20 cellular contexts compared by ENCODE assay signal in genomic region chr3:122689587-122689986, GRCh38. TPM values are rescaled to one million over a fixed set of nuclear protein-coding genes. Genes with fewer than 3 reads are reported as not detected.
DNase-seq lines count a peak whose midpoint lies in the region; ATAC-seq lines count a peak whose summit lies in the region.
"Had no signal": no experiment of that assay in that cellular context is flagged by ENCODE, and none has a peak within 500 bp of the region (broad histone marks: within the 10 kb centered on the region; RNA-seq: fewer than 3 reads in every experiment).

No MANE protein-coding gene starts in this region.

- H3K9me3 ChIP-seq in CD4-positive, alpha-beta memory T cell (ENCODE audit: control insufficient read depth in 1 of 2, low read length in 2 of 2), result no peaks in the 10 kb centered on the region
- H3K9me3 ChIP-seq: BLaER1 treated with 17β-estradiol and CSF1 and Interleukin-3, amounts not matched to agents 10 nM and 100 nM had no signal

- peak overlapping the region in 4 of 7 donors; percentile 38 to 90 (median 51) for H3K27ac Mint-ChIP-seq in CD4-positive, alpha-beta memory T cell
- H3K27ac Mint-ChIP-seq in activated naive CD8-positive, alpha-beta T cell treated with anti-CD3 and anti-CD28 coated beads, Interleukin-2, amount 10 ng/mL, durations not matched to agents 7 days and 5 days, result peak overlapping the region; percentile 35
- H3K27ac Mint-ChIP-seq: effector memory CD8-positive, alpha-beta T cell had no signal

- no peaks in the 10 kb centered on the region for H3K27me3 ChIP-seq in CD4-positive, alpha-beta memory T cell (ENCODE audit: insufficient read depth, low read length)
- H3K27me3 ChIP-seq: BLaER1 treated with 17β-estradiol and CSF1 and Interleukin-3, amounts not matched to agents 10 nM and 100 nM had no signal

- peaks cover 58 to 62% of the 10 kb centered on the region in 2 donors for H3K36me3 Mint-ChIP-seq in CD4-positive, alpha-beta memory T cell
- peaks cover 47% of the 10 kb centered on the region for H3K36me3 Mint-ChIP-seq in activated naive CD8-positive, alpha-beta T cell treated with anti-CD3 and anti-CD28 coated beads, Interleukin-2, amount 10 ng/mL, durations not matched to agents 7 days and 5 days

- POLR2A ChIA-PET in CD4-positive, alpha-beta memory T cell (lab: Charles Lee; ENCODE audit: partially characterized antibody), result interaction anchor here (0.6 kb wide), 1 partner anchor 1314 kb away, joined by 3 read pairs; no protein-coding TSS in a partner anchor
- POLR2A ChIA-PET in activated naive CD8-positive, alpha-beta T cell treated with anti-CD3 and anti-CD28 coated beads, Interleukin-2, amount 10 ng/mL, durations not matched to agents 7 days and 5 days (lab: Charles Lee), result no interaction called here

- CTCF ChIA-PET in CD4-positive, alpha-beta memory T cell (lab: Charles Lee; ENCODE audit: partially characterized antibody), result interaction anchor here (2.6 kb wide), 1 partner anchor 131 kb away, joined by 11 read pairs; no protein-coding TSS in a partner anchor

- intact Hi-C loops in CD4-positive, alpha-beta memory T cell (cut with micrococcal nuclease), result no loop called here

- H3K36me3 ChIP-seq in CD4-positive, alpha-beta memory T cell (ENCODE audit: insufficient read depth, low read length), result peaks cover 34% of the 10 kb centered on the region

- no peak overlapping the region for H3K27ac ChIP-seq in CD4-positive, alpha-beta memory T cell (ENCODE audit: low read depth, low read length)
- H3K27ac ChIP-seq: HL-60 had no signal

- H3K4me1 Mint-ChIP-seq in CD4-positive, alpha-beta memory T cell, result peaks cover 7 to 20% (median 17%) of the 10 kb centered on the region in 4 donors
- H3K4me1 Mint-ChIP-seq in activated naive CD8-positive, alpha-beta T cell treated with anti-CD3 and anti-CD28 coated beads, Interleukin-2, amount 10 ng/mL, durations not matched to agents 7 days and 5 days, result peaks cover 27% of the 10 kb centered on the region

- H3K4me1 ChIP-seq in CD4-positive, alpha-beta memory T cell (ENCODE audit: insufficient read depth, low read length), result peaks cover 9% of the 10 kb centered on the region

- DNase-seq in CD4-positive, alpha-beta memory T cell, result no peak
- DNase-seq in M059J (ENCODE audit: low read depth) (peak; percentile 87), iris pigment epithelial cell (ENCODE audit: low read depth) (peak; percentile 63), NCI-H524 (lab: John Stamatoyannopoulos, UW) (no peak), NOMO-1 (lab: John Stamatoyannopoulos, UW; ENCODE audit: unreplicated experiment in 2 of 2) (no peak), HT-29 (ENCODE audit: low spot score) (no peak)
- DNase-seq in activated naive CD8-positive, alpha-beta T cell treated with anti-CD3 and anti-CD28 coated beads, Interleukin-2, amount 10 ng/mL, durations not matched to agents 7 days and 5 days, result no peak
- DNase-seq in effector CD8-positive, alpha-beta T cell (lab: John Stamatoyannopoulos, UW), result no peak
- DNase-seq: activated CD8-positive, alpha-beta memory T cell treated with anti-CD3 and anti-CD28 coated beads, Interleukin-2, amount 50 U/mL, for 4 hours; effector memory CD8-positive, alpha-beta T cell; GOT3; NCI-H1105 treated with DMSO at 0.1 percent for 48 hours; NCI-H510A treated with DMSO at 0.1 percent for 48 hours; right cardiac atrium; SHP77; stimulated activated naive CD4-positive, alpha-beta T cell treated with Interleukin-2 at 50 U/mL for 16 hours had no signal

- ATAC-seq in activated naive CD8-positive, alpha-beta T cell treated with anti-CD3 and anti-CD28 coated beads, Interleukin-2, amount 10 ng/mL, durations not matched to agents 7 days and 5 days (ENCODE audit: low read depth), result no peak
- ATAC-seq: left lobe of liver, right cardiac atrium had no signal

- H3K4me3 ChIP-seq in CD4-positive, alpha-beta memory T cell (ENCODE audit: low read length in 2 of 2), result no peak overlapping the region
- H3K4me3 ChIP-seq: BLaER1 treated with 17β-estradiol and CSF1 and Interleukin-3, amounts not matched to agents 10 nM and 100 nM had no signal

- H3K4me3 Mint-ChIP-seq in CD4-positive, alpha-beta memory T cell, result no peak overlapping the region
- H3K4me3 Mint-ChIP-seq in activated naive CD8-positive, alpha-beta T cell treated with anti-CD3 and anti-CD28 coated beads, Interleukin-2, amount 10 ng/mL, durations not matched to agents 7 days and 5 days, result no peak overlapping the region
- H3K4me3 Mint-ChIP-seq: effector memory CD8-positive, alpha-beta T cell had no signal

- no peaks in the 10 kb centered on the region for H3K9me3 Mint-ChIP-seq in CD4-positive, alpha-beta memory T cell
- no peaks in the 10 kb centered on the region for H3K9me3 Mint-ChIP-seq in activated naive CD8-positive, alpha-beta T cell treated with anti-CD3 and anti-CD28 coated beads, Interleukin-2, amount 10 ng/mL, durations not matched to agents 7 days and 5 days
- H3K9me3 Mint-ChIP-seq: effector memory CD8-positive, alpha-beta T cell had no signal

- no peaks in the 10 kb centered on the region for H3K27me3 Mint-ChIP-seq in CD4-positive, alpha-beta memory T cell
- H3K27me3 Mint-ChIP-seq in activated naive CD8-positive, alpha-beta T cell treated with anti-CD3 and anti-CD28 coated beads, Interleukin-2, amount 10 ng/mL, durations not matched to agents 7 days and 5 days, result no peaks in the 10 kb centered on the region
- H3K27me3 Mint-ChIP-seq: effector memory CD8-positive, alpha-beta T cell had no signal

RNA-seq across cellular contexts. Expression of gene PARP14, which starts 8.9 kb away (rescaled TPM):
- 10 to 100 TPM; 68.7 to 79.6 TPM for total RNA-seq in CD4-positive, alpha-beta memory T cell
- 10 to 100 TPM in 1 of 2 donors, 1 to 10 TPM in 1; 5.4 to 19.1 TPM for polyA plus RNA-seq in CD4-positive, alpha-beta memory T cell
- total RNA-seq in M059J (2014; rRNA removed; shearing (Covaris generic)), result 135 and 158 TPM in 2 replicates
- total RNA-seq in activated naive CD8-positive, alpha-beta T cell treated with anti-CD3 and anti-CD28 coated beads, Interleukin-2, amount 10 ng/mL, durations not matched to agents 7 days and 5 days, result 100 to 1,000 TPM; 128 to 129 TPM
- 42.4 and 50.7 TPM in 2 replicates for total RNA-seq in HT-29 (2014; rRNA removed; shearing (Covaris generic))
- polyA plus RNA-seq: neural cell had no signal

Comparison
In these comparisons a context has a peak if more than half of its experiments do, and no peak if none do; other contexts are left out.
1. DNase-seq: peak in M059J (single experiment) and iris pigment epithelial cell (single experiment); none in CD4-positive, alpha-beta memory T cell (0 of 5), activated naive CD8-positive, alpha-beta T cell treated with anti-CD3 and anti-CD28 coated beads, Interleukin-2, amount 10 ng/mL, durations not matched to agents 7 days and 5 days (single experiment), effector CD8-positive, alpha-beta T cell (single experiment), NCI-H524 (0 of 2), NOMO-1 (0 of 2) and HT-29 (single experiment).